ENCODE assay signal across 18 cellular contexts in genomic region chr14:85601246-85601645, GRCh38.
DNase-seq lines count a peak whose midpoint lies in the region; ATAC-seq lines count a peak whose summit lies in the region.
"Had no signal": no experiment of that assay in that cellular context is flagged by ENCODE, and none has a peak within 500 bp of the region (broad histone marks: within the 10 kb centered on the region; RNA-seq: fewer than 3 reads in every experiment).

No MANE protein-coding gene starts in this region.

- ATAC-seq in GM19467 (IDR thresholded peaks at IDR 0.05; ENCODE audit: unreplicated experiment) (no peak), HG03159 (IDR thresholded peaks at IDR 0.05; ENCODE audit: unreplicated experiment) (no peak)
- ATAC-seq: stimulated activated naive B cell treated with anti-CD40 and anti-IgM and Interleukin-4, amounts not matched to agents 10 μg/mL and 1 μg/mL and 100 μg/mL, for 72 hours had no signal

- DNase-seq in DMS153 treated with DMSO at 0.1 percent for 48 hours (lab: John Stamatoyannopoulos, UW; ENCODE audit: unreplicated experiment) (peak; percentile 84), NCI-H187 (lab: John Stamatoyannopoulos, UW) (peak; percentile 55 to 70), NCI-H82 (lab: John Stamatoyannopoulos, UW) (peak; percentile 95), myocyte (ENCODE audit: low read depth) (peak; percentile 96), ecto neural progenitor cell (ENCODE audit: low spot score) (no peak), activated gamma-delta T cell (lab: John Stamatoyannopoulos, UW) (no peak)
- DNase-seq: activated CD4-positive, alpha-beta T cell treated with anti-CD3 and anti-CD28 coated beads for 48 hours; activated CD8-positive, alpha-beta memory T cell treated with anti-CD3 and anti-CD28 coated beads, Interleukin-2, amount 50 U/mL, for 48 hours; AML-193; left ventricle myocardium inferior; NCI-H1436; posterior cingulate gyrus; SIG-M5; stimulated activated naive B cell treated with anti-CD40 and anti-IgM and Interleukin-4, amounts not matched to agents 10 μg/mL and 1 μg/mL and 100 μg/mL, for 72 hours; T1000; transverse colon had no signal

Comparison
In these comparisons a context has a peak if more than half of its experiments do, and no peak if none do; other contexts are left out.
1. DNase-seq: peak in DMS153 treated with DMSO at 0.1 percent for 48 hours (single experiment), NCI-H187 (2 of 2), NCI-H82 (single experiment) and myocyte (single experiment); none in ecto neural progenitor cell (single experiment) and activated gamma-delta T cell (single experiment).